In the genomic region with DNA sequence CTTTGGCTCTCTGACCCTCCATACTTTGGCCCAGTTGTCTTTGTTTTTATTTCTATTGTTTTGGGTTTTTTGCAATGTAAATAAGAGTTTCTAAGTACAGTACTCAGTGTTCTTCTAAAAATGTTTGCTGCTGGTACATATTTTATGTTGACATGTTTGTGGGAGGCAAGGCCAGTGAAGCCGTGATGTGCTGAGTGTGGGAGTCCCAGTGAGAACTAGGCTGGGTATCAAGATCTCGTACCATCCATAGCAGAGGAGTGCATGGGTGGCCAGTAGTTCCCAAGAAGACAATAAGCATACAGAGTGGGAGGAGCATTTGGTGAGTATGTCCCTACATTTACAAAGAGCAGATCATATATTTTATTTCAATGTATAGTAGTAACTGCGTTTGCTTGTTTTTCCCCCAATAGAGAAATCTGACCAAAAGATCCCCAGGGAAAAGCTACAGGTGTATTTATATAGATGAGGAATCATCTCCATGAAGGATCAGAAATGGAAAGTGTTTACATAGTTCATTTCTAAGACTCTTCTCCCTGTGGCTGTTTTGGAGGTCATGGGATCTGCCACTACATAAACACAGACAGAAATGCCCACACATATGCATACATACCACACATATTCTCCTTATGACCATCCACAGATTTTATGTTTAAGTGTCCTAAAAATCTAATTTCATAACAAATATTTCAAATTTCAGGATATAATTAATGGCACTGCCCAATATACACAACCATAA, we compare ENCODE assay signal across 17 cellular contexts.
"Had no signal": no experiment of that assay in that cellular context is flagged by ENCODE, and none has a peak within 500 bp of the region (broad histone marks: within the 10 kb centered on the region; RNA-seq: fewer than 3 reads in every experiment).

No MANE protein-coding gene starts in this region.

- H2AFZ ChIP-seq: hepatocyte had no signal

- DNase-seq: activated CD4-positive, alpha-beta memory T cell treated with anti-CD3 and anti-CD28 coated beads for 36 hours; activated CD4-positive, alpha-beta T cell treated with anti-CD3 and anti-CD28 coated beads for 36 hours; amygdala; body of pancreas; caudate nucleus; colonic mucosa; endodermal cell; islet precursor cell; left colon; midbrain; nephron progenitor cell; nucleus accumbens; retina; transverse colon had no signal

- H3K79me2 ChIP-seq: hepatocyte had no signal

- H3K4me3 ChIP-seq: body of pancreas, colonic mucosa, hepatocyte, transverse colon, vagina had no signal

- H3K27ac ChIP-seq: body of pancreas, colonic mucosa, hepatocyte, transverse colon, vagina had no signal

- H3K27me3 ChIP-seq: body of pancreas, colonic mucosa, hepatocyte, transverse colon, vagina had no signal

- H3K4me2 ChIP-seq: hepatocyte had no signal

- H3K9me3 ChIP-seq: body of pancreas, colonic mucosa, transverse colon, vagina had no signal

- ATAC-seq: activated CD4-positive, alpha-beta T cell treated with anti-CD3 and anti-CD28 coated beads for 36 hours; body of pancreas; left colon; WTC11 had no signal

- H3K36me3 ChIP-seq: colonic mucosa, transverse colon, vagina had no signal

- H3K4me1 ChIP-seq: body of pancreas, colonic mucosa, vagina had no signal
